ENCODE assay signal across 8 cellular contexts in genomic region chr17:19648475-19649406, GRCh38. TPM values are rescaled to one million over a fixed set of nuclear protein-coding genes. Genes with fewer than 3 reads are reported as not detected.
DNase-seq lines count a peak whose midpoint lies in the region; ATAC-seq and TF ChIP-seq lines count a peak whose summit lies in the region.

TSS of gene ALDH3A2 (plus strand) at chr17:19648751. CDS start at chr17:19648972, 221 bp downstream.

- peak; percentile 85 for ATAC-seq in HG02840 (IDR thresholded peaks at IDR 0.05; ENCODE audit: low FRiP score, unreplicated experiment)

- peak within 1 kb of the TSS; percentile 68 for H3K4me2 ChIP-seq in trophoblast cell (ENCODE audit: low read length)

- H3K9ac ChIP-seq in trophoblast cell (ENCODE audit: low read length), result peak within 1 kb of the TSS; percentile 1

- in situ Hi-C loops in GM13976 (cut with MboI; ENCODE audit: low sequenced_read_pairs, unreplicated experiment) (no loop called here), transverse colon (cut with MboI; ENCODE audit: low pct_ligation_motif_present in 1 of 4, low pct_unique_long_range_greater_than_20kb in 1 of 4, low sequenced_read_pairs in 3 of 4) (loop anchor here in 2 of 4 donors (10.0 to 25.0 kb wide), 3 partner anchors 134 to 286 kb away; partner anchors contain the start of gene B9D1 (in 1 of the 2))

- H3K27me3 ChIP-seq in cardiac muscle cell (no peaks in the 10 kb centered on the region), trophoblast cell (ENCODE audit: insufficient read depth, low read length) (no peaks in the 10 kb centered on the region), transverse colon (no peaks in the 10 kb centered on the region)

- H3K4me1 ChIP-seq in cardiac muscle cell (ENCODE audit: low read depth) (peaks cover 42% of the 10 kb centered on the region), trophoblast cell (ENCODE audit: control insufficient read depth in 1 of 2, insufficient read depth in 2 of 2, low read length in 2 of 2) (peaks cover 0 to 4% of the 10 kb centered on the region in 2 experiments), transverse colon (peaks cover 14 to 62% (median 48%) of the 10 kb centered on the region in 4 donors)

- peaks cover 6% of the 10 kb centered on the region for H3K79me1 ChIP-seq in trophoblast cell (ENCODE audit: low read length)

- WGBS in adipose tissue, 3 donors, result 0% methylated on average over 63 to 73 of the region's 73 CpGs
- no CpG with 5 or more reads among the region's 73 CpGs for WGBS in trophoblast cell (ENCODE audit: extremely low coverage, insufficient coverage, insufficient read length)
- 0 to 3% methylated on average over 2 to 7 of the region's 73 CpGs for WGBS in transverse colon (ENCODE audit: low coverage in 1 of 2), 2 donors

- H3K23ac ChIP-seq in trophoblast cell (ENCODE audit: low read length), result no peak within 1 kb of the TSS

- no peak within 1 kb of the TSS for H2BK120ac ChIP-seq in trophoblast cell (ENCODE audit: insufficient read depth, low read length, poor library complexity)

- no peak for TF ChIP-seq EP300 in transverse colon (IDR thresholded peaks at IDR 0.05; ENCODE audit: low read depth)

- H3K18ac ChIP-seq in trophoblast cell (ENCODE audit: low read length), result peak within 1 kb of the TSS; percentile 44

- H2AFZ ChIP-seq in trophoblast cell (ENCODE audit: insufficient read depth, low read length, poor library complexity), result peak within 1 kb of the TSS; percentile 68

- peak within 1 kb of the TSS; percentile 75 for H3K4me3 ChIP-seq in cardiac muscle cell
- H3K4me3 ChIP-seq in trophoblast cell (ENCODE audit: low read depth, low read length), result peak within 1 kb of the TSS; percentile 65
- H3K4me3 ChIP-seq in transverse colon, result peak within 1 kb of the TSS; percentile 49 to 88 (median 79)

- H4K91ac ChIP-seq in trophoblast cell (ENCODE audit: low read depth, low read length), result peak within 1 kb of the TSS; percentile 16

- H3K79me2 ChIP-seq in trophoblast cell (ENCODE audit: control insufficient read depth, insufficient read depth, low read length, poor library complexity), result no peaks in the 10 kb centered on the region

- peak within 1 kb of the TSS; percentile 12 for H3K4ac ChIP-seq in trophoblast cell (ENCODE audit: low read depth, low read length)

- no peak within 1 kb of the TSS for H2AK5ac ChIP-seq in trophoblast cell (ENCODE audit: low read length)

- peak within 1 kb of the TSS; percentile 15 for H2BK12ac ChIP-seq in trophoblast cell (ENCODE audit: low read length)

- peak within 1 kb of the TSS; percentile 46 for H3K14ac ChIP-seq in trophoblast cell (ENCODE audit: low read length)

- H4K8ac ChIP-seq in trophoblast cell (ENCODE audit: low read depth, low read length), result peak within 1 kb of the TSS; percentile 67

- DNase-seq in GM13976 (ENCODE audit: low spot score) (peak; percentile 99), NCI-H1436 treated with DMSO at 0.1 percent for 48 hours (lab: John Stamatoyannopoulos, UW) (peak; percentile 87), T-helper 1 cell (peak; percentile 81 to 91 (median 88)), cardiac muscle cell (ENCODE audit: low read depth in 1 of 2, low spot score in 1 of 2) (peak; percentile 97), trophoblast cell (peak; percentile 87 to 90), transverse colon (peak; percentile 97)

- peak; percentile 91 for TF ChIP-seq POLR2A in transverse colon (IDR thresholded peaks at IDR 0.05)

- no peak within 1 kb of the TSS for H2BK5ac ChIP-seq in trophoblast cell (ENCODE audit: low read depth, low read length, poor library complexity)

- TF ChIP-seq CTCF in GM13976 (IDR thresholded peaks at IDR 0.05; ENCODE audit: borderline replicate concordance, control extremely low read depth, extremely low read depth, insufficient read depth, missing control alignments) (no peak), cardiac muscle cell (IDR thresholded peaks at IDR 0.05; ENCODE audit: low read depth, low read length) (peak; percentile 26), transverse colon (IDR thresholded peaks at IDR 0.05) (peak in 1 of 5 experiments; percentile 42)

- H3K36me3 ChIP-seq in cardiac muscle cell (peaks cover 8% of the 10 kb centered on the region), trophoblast cell (ENCODE audit: control insufficient read depth in 1 of 2, insufficient read depth in 2 of 2, low read length in 2 of 2) (no peaks in the 10 kb centered on the region), transverse colon (peaks cover 0 to 6% (median 2%) of the 10 kb centered on the region in 4 donors)

- H4K12ac ChIP-seq in trophoblast cell (ENCODE audit: low read depth, low read length), result no peak within 1 kb of the TSS

- intact Hi-C loops in transverse colon (cut with DNase I; ENCODE audit: low total_unique reads), result loop anchor here (5.0 to 10.0 kb wide), 3 partner anchors 79 to 134 kb away; partner anchors contain the start of gene ALDH3A1

- H3K27ac ChIP-seq in adipose tissue (ENCODE audit: low read depth, low read length), result peak within 1 kb of the TSS; percentile 39
- H3K27ac ChIP-seq in cardiac muscle cell, result peak within 1 kb of the TSS; percentile 72
- H3K27ac ChIP-seq in trophoblast cell (ENCODE audit: low read depth, low read length), result no peak within 1 kb of the TSS
- peak within 1 kb of the TSS; percentile 90 to 98 (median 96) for H3K27ac ChIP-seq in transverse colon

- no peaks in the 10 kb centered on the region for H3K9me3 ChIP-seq in cardiac muscle cell (ENCODE audit: low read depth)
- H3K9me3 ChIP-seq in trophoblast cell (ENCODE audit: insufficient read depth, low read depth, low read length), result peaks cover 1% of the 10 kb centered on the region
- no peaks in the 10 kb centered on the region for H3K9me3 ChIP-seq in transverse colon

RNA-seq across cellular contexts. Expression of gene ALDH3A2, which starts in this region (rescaled TPM):
- polyA plus RNA-seq in adipose tissue (10 to 100 TPM; 37.6 to 41.0 (median 37.9) TPM), cardiac muscle cell (75.2 and 86.0 TPM in 2 replicates)
- total RNA-seq in cardiac muscle cell (123 and 189 TPM in 2 replicates), transverse colon (100 to 1,000 TPM in 2 of 4 donors, 10 to 100 TPM in 2; 44.5 to 199 (median 119) TPM)
- polyA plus RNA-seq in trophoblast cell (2013), result 3.7 and 4.3 TPM in 2 replicates
